ENCODE assay signal across 1 cellular context in genomic region chr1:211701733-211702132, GRCh38.
A peak's percentile ranks its signal among the peaks of the same experiment; 100 is the strongest.
TF ChIP-seq lines count a peak whose summit lies in the region.

No MANE protein-coding gene starts in this region.

TF ChIP-seq in K562, 482 proteins besides CTCF, POLR2A, EP300 and RAD21 (continued from another document):
- TF ChIP-seq ZNF133 (CRISPR knock-in tag; IDR thresholded peaks at IDR 0.05): no peak
- TF ChIP-seq ZFP36 (IDR thresholded peaks at IDR 0.05; ENCODE audit: low read depth, low read length, partially characterized antibody): peak; percentile 54
- TF ChIP-seq MEIS2 (IDR thresholded peaks at IDR 0.05; ENCODE audit: partially characterized antibody): peak; percentile 86
- TF ChIP-seq WHSC1 (IDR thresholded peaks at IDR 0.05; ENCODE audit: low read length): no peak
- no peak for TF ChIP-seq EHMT2 (IDR thresholded peaks at IDR 0.05)
- TF ChIP-seq HDGF (IDR thresholded peaks at IDR 0.05): no peak
- TF ChIP-seq ZBTB9 (CRISPR knock-in tag; IDR thresholded peaks at IDR 0.05): no peak
- TF ChIP-seq DMBX1 (CRISPR knock-in tag; IDR thresholded peaks at IDR 0.05; ENCODE audit: borderline replicate concordance): no peak
- no peak for TF ChIP-seq ZNF436 (CRISPR knock-in tag; IDR thresholded peaks at IDR 0.05)
- TF ChIP-seq XRCC3 (IDR thresholded peaks at IDR 0.05): no peak
- TF ChIP-seq SMARCE1 (IDR thresholded peaks at IDR 0.05): no peak
- TF ChIP-seq, protein P1, sequence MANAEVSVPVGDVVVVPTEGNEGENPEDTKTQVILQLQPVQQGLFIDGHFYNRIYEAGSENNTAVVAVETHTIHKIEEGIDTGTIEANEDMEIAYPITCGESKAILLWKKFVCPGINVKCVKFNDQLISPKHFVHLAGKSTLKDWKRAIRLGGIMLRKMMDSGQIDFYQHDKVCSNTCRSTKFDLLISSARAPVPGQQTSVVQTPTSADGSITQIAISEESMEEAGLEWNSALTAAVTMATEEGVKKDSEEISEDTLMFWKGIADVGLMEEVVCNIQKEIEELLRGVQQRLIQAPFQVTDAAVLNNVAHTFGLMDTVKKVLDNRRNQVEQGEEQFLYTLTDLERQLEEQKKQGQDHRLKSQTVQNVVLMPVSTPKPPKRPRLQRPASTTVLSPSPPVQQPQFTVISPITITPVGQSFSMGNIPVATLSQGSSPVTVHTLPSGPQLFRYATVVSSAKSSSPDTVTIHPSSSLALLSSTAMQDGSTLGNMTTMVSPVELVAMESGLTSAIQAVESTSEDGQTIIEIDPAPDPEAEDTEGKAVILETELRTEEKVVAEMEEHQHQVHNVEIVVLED (CRISPR knock-in tag; IDR thresholded peaks at IDR 0.05): no peak
- peak; percentile 46 for TF ChIP-seq PKNOX1 (IDR thresholded peaks at IDR 0.05)
- TF ChIP-seq ZNF263 (CRISPR knock-in tag; IDR thresholded peaks at IDR 0.05; ENCODE audit: borderline replicate concordance): peak; percentile 93
- TF ChIP-seq, protein P2, sequence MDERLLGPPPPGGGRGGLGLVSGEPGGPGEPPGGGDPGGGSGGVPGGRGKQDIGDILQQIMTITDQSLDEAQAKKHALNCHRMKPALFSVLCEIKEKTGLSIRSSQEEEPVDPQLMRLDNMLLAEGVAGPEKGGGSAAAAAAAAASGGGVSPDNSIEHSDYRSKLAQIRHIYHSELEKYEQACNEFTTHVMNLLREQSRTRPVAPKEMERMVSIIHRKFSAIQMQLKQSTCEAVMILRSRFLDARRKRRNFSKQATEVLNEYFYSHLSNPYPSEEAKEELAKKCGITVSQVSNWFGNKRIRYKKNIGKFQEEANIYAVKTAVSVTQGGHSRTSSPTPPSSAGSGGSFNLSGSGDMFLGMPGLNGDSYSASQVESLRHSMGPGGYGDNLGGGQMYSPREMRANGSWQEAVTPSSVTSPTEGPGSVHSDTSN (CRISPR knock-in tag; IDR thresholded peaks at IDR 0.05; ENCODE audit: low read depth): no peak
- TF ChIP-seq, protein P2 (tag; conservative IDR thresholded peaks at IDR 0.05; ENCODE audit: low read depth): peak; percentile 74
- TF ChIP-seq NONO (IDR thresholded peaks at IDR 0.05; ENCODE audit: low read depth in 2 of 2, low read length in 1 of 2): no peak
- TF ChIP-seq SOX6 (IDR thresholded peaks at IDR 0.05): no peak
